In the genomic region with DNA sequence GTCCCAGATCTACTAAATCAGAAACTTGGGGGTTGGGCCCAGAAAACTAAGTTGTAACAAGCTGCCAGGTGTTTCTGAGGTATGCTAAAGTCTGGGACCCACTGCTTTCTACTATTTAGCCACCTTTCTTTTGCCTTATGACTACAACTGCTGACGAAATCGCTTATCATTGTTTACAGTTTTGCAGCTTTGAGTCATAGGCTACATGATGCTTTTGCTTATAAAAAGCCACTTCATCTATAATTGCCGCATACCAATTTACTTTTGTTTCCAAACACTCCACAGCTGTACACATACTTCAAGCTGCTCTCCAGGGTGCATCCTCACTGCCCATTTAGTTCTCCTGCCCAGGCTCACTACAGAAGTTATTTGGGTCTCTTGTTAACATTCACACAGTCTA, we compare ENCODE assay signal across 14 cellular contexts.
A peak's percentile ranks its signal among the peaks of the same experiment; 100 is the strongest.
DNase-seq lines count a peak whose midpoint lies in the region; ATAC-seq and TF ChIP-seq lines count a peak whose summit lies in the region.
"Had no signal": no experiment of that assay in that cellular context is flagged by ENCODE, and none has a peak within 500 bp of the region (broad histone marks: within the 10 kb centered on the region; RNA-seq: fewer than 3 reads in every experiment).

No MANE protein-coding gene starts in this region.

- no peaks in the 10 kb centered on the region for H3K4me1 ChIP-seq in Panc1 (ENCODE audit: control insufficient read depth, insufficient read depth, low read length)
- no peaks in the 10 kb centered on the region for H3K4me1 ChIP-seq in lower lobe of right lung
- H3K4me1 ChIP-seq: psoas muscle had no signal

- no peaks in the 10 kb centered on the region for H3K36me3 ChIP-seq in Panc1 (ENCODE audit: control insufficient read depth, insufficient read depth, low read length)
- H3K36me3 ChIP-seq in lower lobe of right lung, result no peaks in the 10 kb centered on the region
- H3K36me3 ChIP-seq: WERI-Rb-1 had no signal

- ATAC-seq in Panc1 (peak; percentile 66), lower lobe of right lung (no peak), GM19324 (IDR thresholded peaks at IDR 0.05; ENCODE audit: low FRiP score, unreplicated experiment) (no peak)
- ATAC-seq: psoas muscle; stimulated activated naive CD8-positive, alpha-beta T cell treated with anti-CD3 and anti-CD28 coated beads, Interleukin-15, amount 100 ng/mL, for 72 hours had no signal

- CTCF ChIA-PET in Panc1 (lab: Charles Lee), result interaction anchor here (0.5 to 0.6 kb wide), 2 partner anchors 123 to 189 kb away, joined by 6 to 7 read pairs; no protein-coding TSS in a partner anchor

- intact Hi-C loops in Panc1 (cut with micrococcal nuclease; ENCODE audit: unreplicated experiment), result no loop called here
- intact Hi-C loops in lower lobe of right lung (cut with DNase I), result no loop called here

- H3K9me3 ChIP-seq in Panc1 (ENCODE audit: control insufficient read depth, insufficient read depth, low read depth, low read length) (no peaks in the 10 kb centered on the region), lower lobe of right lung (no peaks in the 10 kb centered on the region)
- H3K9me3 ChIP-seq: psoas muscle had no signal

- DNase-seq in DMS79 treated with DMSO at 0.1 percent for 48 hours (lab: John Stamatoyannopoulos, UW), result peak; percentile 72
- DNase-seq in NCI-H1417 treated with DMSO at 0.1 percent for 48 hours (lab: John Stamatoyannopoulos, UW), result peak; percentile 76
- peak; percentile 7 for DNase-seq in Panc1 (ENCODE audit: low read depth, low spot score)
- DNase-seq in fibroblast of villous mesenchyme (ENCODE audit: low read depth), result peak; percentile 88
- DNase-seq in kidney tubule cell (ENCODE audit: low spot score), result no peak
- no peak for DNase-seq in effector CD4-positive, alpha-beta T cell
- no peak for DNase-seq in lower lobe of right lung
- DNase-seq: midbrain; psoas muscle; SIG-M5; stimulated activated CD4-positive, alpha-beta T cell treated with anti-CD3 and anti-CD28 coated beads, Interleukin-2, amount 100 ng/mL, for 48 hours; stimulated activated naive CD8-positive, alpha-beta T cell treated with anti-CD3 and anti-CD28 coated beads, Interleukin-15, amount 100 ng/mL, for 72 hours; WERI-Rb-1 had no signal

- in situ Hi-C loops in Panc1 (cut with HindIII; ENCODE audit: low pct_unique_long_range_greater_than_20kb, low sequenced_read_pairs), result no loop called here

- H3K27ac ChIP-seq in Panc1 (ENCODE audit: low read length) (no peak overlapping the region), lower lobe of right lung (no peak overlapping the region)
- H3K27ac ChIP-seq: psoas muscle, WERI-Rb-1 had no signal

- no peak overlapping the region for H3K4me3 ChIP-seq in Panc1 (ENCODE audit: low read depth in 2 of 2, low read length in 2 of 2)
- no peak overlapping the region for H3K4me3 ChIP-seq in fibroblast of villous mesenchyme (ENCODE audit: low read depth, low read length)
- H3K4me3 ChIP-seq in lower lobe of right lung, result no peak overlapping the region
- H3K4me3 ChIP-seq: psoas muscle had no signal

- no TSS peak for BruUV-seq in Panc1 (replicated peaks; lab: Mats Ljungman, UMichigan)

- POLR2A ChIA-PET in Panc1 (lab: Charles Lee), result no interaction called here

- H3K27me3 ChIP-seq in Panc1 (ENCODE audit: control insufficient read depth, insufficient read depth, low read length) (peaks cover 12% of the 10 kb centered on the region), lower lobe of right lung (ENCODE audit: low read depth) (peaks cover 1% of the 10 kb centered on the region)

- TF ChIP-seq CTCF in Panc1 (IDR thresholded peaks at IDR 0.05) (no peak), fibroblast of villous mesenchyme (IDR thresholded peaks at IDR 0.05; ENCODE audit: insufficient read depth, low read depth, low read length) (no peak), lower lobe of right lung (IDR thresholded peaks at IDR 0.05) (no peak)

Comparison
In these comparisons a context has a peak if more than half of its experiments do, and no peak if none do; other contexts are left out.
1. DNase-seq: peak in DMS79 treated with DMSO at 0.1 percent for 48 hours (single experiment), NCI-H1417 treated with DMSO at 0.1 percent for 48 hours (single experiment), Panc1 (single experiment) and fibroblast of villous mesenchyme (single experiment); none in kidney tubule cell (single experiment), effector CD4-positive, alpha-beta T cell (single experiment) and lower lobe of right lung (single experiment).